32 cellular contexts compared by ENCODE assay signal in the genomic region with DNA sequence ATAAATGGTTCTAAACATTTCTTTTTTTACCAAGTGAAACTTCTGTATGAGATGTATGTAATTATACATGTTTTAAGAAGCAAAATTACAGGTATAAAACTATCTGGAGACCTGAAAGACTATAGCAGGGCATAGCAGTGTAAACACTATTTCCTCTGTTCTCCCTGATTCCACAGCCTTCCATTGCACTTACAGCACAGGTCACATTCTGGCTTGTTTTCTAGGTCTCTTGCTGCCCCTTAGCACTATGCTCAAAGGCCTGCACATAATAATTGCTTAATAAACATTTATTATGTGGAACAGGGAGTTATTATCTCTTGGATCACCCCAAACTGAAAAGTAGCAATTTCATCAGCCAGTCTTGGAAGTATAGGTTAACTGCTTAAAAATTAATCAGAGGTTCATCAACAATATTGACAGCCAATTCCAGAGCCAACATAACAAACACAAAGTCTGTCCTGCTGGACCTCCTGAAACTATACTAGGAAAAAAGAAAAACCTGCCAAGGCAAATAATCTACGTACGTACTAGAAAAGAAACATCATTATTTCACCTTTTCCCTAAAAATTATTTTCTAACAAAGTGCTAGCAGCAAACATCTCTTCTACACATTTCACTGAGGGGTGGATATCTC.
"Had no signal": no experiment of that assay in that cellular context is flagged by ENCODE, and none has a peak within 500 bp of the region (broad histone marks: within the 10 kb centered on the region; RNA-seq: fewer than 3 reads in every experiment).

No MANE protein-coding gene starts in this region.

- H3K4me3 Mint-ChIP-seq: activated CD4-positive, alpha-beta T cell treated with anti-CD3 and anti-CD28 coated beads for 36 hours; activated CD4-positive, alpha-beta T cell treated with anti-CD3 and anti-CD28 coated beads, Interleukin-2, amount 10 ng/mL, durations not matched to agents 7 days and 5 days; activated naive CD8-positive, alpha-beta T cell treated with anti-CD3 and anti-CD28 coated beads for 36 hours; activated T-cell treated with anti-CD3 and anti-CD28 coated beads, Interleukin-2, amount 50 U/mL, for 4 hours; activated T-helper 1 cell treated with anti-CD3 and anti-CD28 coated beads, Interleukin-12 subunit alpha, Interleukin-12 subunit beta, Interleukin-2, Interleukin-4 antibody, amounts not matched to agents 30 ng/mL and 10 ng/mL and 1 ng/mL, durations not matched to agents 14 hours and 24 hours and 36 hours; T-helper 1 cell treated with Interleukin-12 subunit alpha and Interleukin-12 subunit beta and Interleukin-4 antibody, amounts not matched to agents 30 μg/mL and 1 μg/mL, for 36 hours; T-helper 2 cell treated with Interferon-gamma antibody and Interleukin-4, amounts not matched to agents 5 μg/mL and 100 μg/mL, for 36 hours had no signal

- H3K9me2 ChIP-seq: SK-N-SH had no signal

- H3K4me1 Mint-ChIP-seq: activated CD4-positive, alpha-beta T cell treated with anti-CD3 and anti-CD28 coated beads for 36 hours; activated CD4-positive, alpha-beta T cell treated with anti-CD3 and anti-CD28 coated beads, Interleukin-2, amount 10 ng/mL, durations not matched to agents 7 days and 5 days; activated naive CD8-positive, alpha-beta T cell treated with anti-CD3 and anti-CD28 coated beads for 36 hours had no signal

- H3K4me3 ChIP-seq: MG63, Peyer's patch, SJSA1 had no signal

- H3K9me3 Mint-ChIP-seq: activated CD4-positive, alpha-beta T cell treated with anti-CD3 and anti-CD28 coated beads, Interleukin-2, amount 10 ng/mL, durations not matched to agents 7 days and 5 days; activated naive CD8-positive, alpha-beta T cell treated with anti-CD3 and anti-CD28 coated beads for 36 hours; activated T-cell treated with anti-CD3 and anti-CD28 coated beads, Interleukin-2, amount 50 U/mL, for 4 hours; activated T-helper 1 cell treated with anti-CD3 and anti-CD28 coated beads, Interleukin-12 subunit alpha, Interleukin-12 subunit beta, Interleukin-2, Interleukin-4 antibody, amounts not matched to agents 30 ng/mL and 10 ng/mL and 1 ng/mL, durations not matched to agents 14 hours and 24 hours and 36 hours; T-helper 1 cell treated with Interleukin-12 subunit alpha and Interleukin-12 subunit beta and Interleukin-4 antibody, amounts not matched to agents 30 μg/mL and 1 μg/mL, for 36 hours; T-helper 2 cell treated with Interferon-gamma antibody and Interleukin-4, amounts not matched to agents 5 μg/mL and 100 μg/mL, for 36 hours had no signal

- H3K4me1 ChIP-seq: Peyer's patch, SJSA1 had no signal

- H3K36me3 ChIP-seq: MG63, Peyer's patch had no signal

- FAIRE-seq: TTC549 had no signal

- H3K36me3 Mint-ChIP-seq: activated naive CD8-positive, alpha-beta T cell treated with anti-CD3 and anti-CD28 coated beads for 36 hours had no signal

- H3K27ac ChIP-seq: Peyer's patch, SJSA1 had no signal

- DNase-seq: activated CD4-positive, alpha-beta T cell treated with anti-CD3 and anti-CD28 coated beads for 36 hours; activated CD4-positive, alpha-beta T cell treated with anti-CD3 and anti-CD28 coated beads, Interleukin-2, amount 10 ng/mL, durations not matched to agents 7 days and 5 days; activated CD4-positive, alpha-beta T cell treated with anti-CD3 and anti-CD28 coated beads, Interleukin-2, amount 50 U/mL, for 48 hours; activated CD8-positive, alpha-beta memory T cell treated with anti-CD3 and anti-CD28 coated beads, Interleukin-2, amount 50 U/mL, for 4 hours; activated gamma-delta T cell treated with Interleukin-2 at 50 U/mL for 16 hours; activated naive CD4-positive, alpha-beta T cell treated with anti-CD3 and anti-CD28 coated beads, Interleukin-2, amount 50 U/mL, for 16 hours; activated naive CD8-positive, alpha-beta T cell treated with anti-CD3 and anti-CD28 coated beads for 36 hours; activated T-cell treated with anti-CD3 and anti-CD28 coated beads for 4 hours; activated T-cell treated with anti-CD3 and anti-CD28 coated beads, Interleukin-2, amount 50 U/mL, for 4 hours; amniotic stem cell; aorta; Kasumi-1; KG1; MG63; NCI-H1048; NCI-H1436 treated with DMSO at 0.1 percent for 48 hours; NCI-H1694 treated with DMSO at 0.1 percent for 48 hours; NCI-H2029; NCI-H510A; NCI-H526; NCI-H748 treated with DMSO at 0.1 percent for 48 hours; NK-92 treated with Interleukin-12 subunit alpha and Interleukin-12 subunit beta, amount 100 ng/mL, for 24 hours; PC-3; Peyer's patch; RPMI8226; SHP77 treated with DMSO at 0.1 percent for 48 hours; SK-N-SH had no signal

- H3K27me3 Mint-ChIP-seq: activated CD4-positive, alpha-beta T cell treated with anti-CD3 and anti-CD28 coated beads for 36 hours; activated CD4-positive, alpha-beta T cell treated with anti-CD3 and anti-CD28 coated beads, Interleukin-2, amount 10 ng/mL, durations not matched to agents 7 days and 5 days; activated naive CD8-positive, alpha-beta T cell treated with anti-CD3 and anti-CD28 coated beads for 36 hours had no signal

- H3K9me3 ChIP-seq: MG63, Peyer's patch, SJSA1, SK-N-SH had no signal

- H3K9ac ChIP-seq: SK-N-SH had no signal

- H3K27ac Mint-ChIP-seq: activated CD4-positive, alpha-beta T cell treated with anti-CD3 and anti-CD28 coated beads for 36 hours; activated CD4-positive, alpha-beta T cell treated with anti-CD3 and anti-CD28 coated beads, Interleukin-2, amount 10 ng/mL, durations not matched to agents 7 days and 5 days; activated naive CD8-positive, alpha-beta T cell treated with anti-CD3 and anti-CD28 coated beads for 36 hours; activated T-helper 1 cell treated with anti-CD3 and anti-CD28 coated beads, Interleukin-12 subunit alpha, Interleukin-12 subunit beta, Interleukin-2, Interleukin-4 antibody, amounts not matched to agents 30 ng/mL and 10 ng/mL and 1 ng/mL, durations not matched to agents 14 hours and 24 hours and 36 hours; T-helper 1 cell treated with Interleukin-12 subunit alpha and Interleukin-12 subunit beta and Interleukin-4 antibody, amounts not matched to agents 30 μg/mL and 1 μg/mL, for 36 hours; T-helper 2 cell treated with Interferon-gamma antibody and Interleukin-4, amounts not matched to agents 5 μg/mL and 100 μg/mL, for 36 hours had no signal

- H3K4me2 ChIP-seq: SK-N-SH had no signal

- H3K27me3 ChIP-seq: MG63, Peyer's patch, SJSA1 had no signal
